Comparison of ENCODE assay signal across 17 cellular contexts in the genomic region with DNA sequence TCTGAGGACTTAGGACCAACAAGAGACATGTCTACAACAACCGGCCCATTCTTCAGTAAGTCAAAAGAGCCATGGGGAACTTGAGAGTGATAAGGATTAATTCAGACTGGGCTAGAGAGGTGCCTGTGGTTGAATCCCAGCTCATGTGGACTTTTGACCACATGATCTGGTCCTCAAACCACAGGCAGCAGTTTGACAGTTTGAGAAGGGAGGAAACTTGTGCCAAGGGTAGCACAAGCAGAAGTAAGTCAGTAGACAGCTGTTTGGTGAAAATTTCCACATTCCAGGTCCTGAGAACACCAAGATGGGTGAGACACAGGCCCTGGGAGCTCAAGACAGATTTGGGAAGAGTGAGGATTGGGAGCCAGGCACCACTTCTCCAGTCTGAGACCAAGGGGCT. TPM values are rescaled to one million over a fixed set of nuclear protein-coding genes. Genes with fewer than 3 reads are reported as not detected.
A peak's percentile ranks its signal among the peaks of the same experiment; 100 is the strongest.
DNase-seq lines count a peak whose midpoint lies in the region; ATAC-seq lines count a peak whose summit lies in the region.
"Had no signal": no experiment of that assay in that cellular context is flagged by ENCODE, and none has a peak within 500 bp of the region (broad histone marks: within the 10 kb centered on the region; RNA-seq: fewer than 3 reads in every experiment).

No MANE protein-coding gene starts in this region.

- peak overlapping the region; percentile 85 for H3K4me2 ChIP-seq in BLaER1

- DNase-seq in KBM-7 (peak; percentile 69), SKM-1 (lab: John Stamatoyannopoulos, UW; ENCODE audit: unreplicated experiment) (peak; percentile 98), left lobe of liver (ENCODE audit: low spot score) (peak; percentile 41)
- no peak for DNase-seq in activated CD4-positive, alpha-beta T cell treated with anti-CD3 and anti-CD28 coated beads, Interleukin-2, amount 10 ng/mL, durations not matched to agents 24 days and 14 days
- DNase-seq in activated naive CD4-positive, alpha-beta T cell treated with anti-CD3 and anti-CD28 coated beads, Interleukin-2, amount 50 U/mL, for 16 hours = no peak
- DNase-seq: activated CD8-positive, alpha-beta memory T cell treated with anti-CD3 and anti-CD28 coated beads for 24 hours; activated gamma-delta T cell treated with Interleukin-2 at 50 U/mL for 16 hours; brain microvascular endothelial cell; effector memory CD4-positive, alpha-beta T cell; NCI-H1694; NCI-H526 treated with DMSO at 0.1 percent for 48 hours had no signal

- peak; percentile 39 for ATAC-seq in left lobe of liver
- ATAC-seq in HG03469 (IDR thresholded peaks at IDR 0.05; ENCODE audit: unreplicated experiment) = no peak
- no peak for ATAC-seq in GM18517 (IDR thresholded peaks at IDR 0.05; ENCODE audit: unreplicated experiment)
- ATAC-seq: HCT116 had no signal

- H3K27me3 Mint-ChIP-seq in activated CD4-positive, alpha-beta T cell treated with anti-CD3 and anti-CD28 coated beads, Interleukin-2, amount 10 ng/mL, durations not matched to agents 24 days and 14 days = peaks cover 4% of the 10 kb centered on the region

- 0 out of 2 replicates have a peak, but pooled peaks cover 5% of the 10 kb centered on the region for H3K36me3 ChIP-seq in BLaER1
- H3K36me3 ChIP-seq: brain microvascular endothelial cell had no signal

- peak overlapping the region; percentile 76 for H3K27ac ChIP-seq in BLaER1
- H3K27ac ChIP-seq: brain microvascular endothelial cell had no signal

- peaks cover 1% of the 10 kb centered on the region for H3K36me3 Mint-ChIP-seq in activated CD4-positive, alpha-beta T cell treated with anti-CD3 and anti-CD28 coated beads, Interleukin-2, amount 10 ng/mL, durations not matched to agents 24 days and 14 days (ENCODE audit: low read depth)

- no peak overlapping the region for H3K27ac Mint-ChIP-seq in activated CD4-positive, alpha-beta T cell treated with anti-CD3 and anti-CD28 coated beads, Interleukin-2, amount 10 ng/mL, durations not matched to agents 24 days and 14 days

- peak overlapping the region; percentile 48; the same call in 1 of the 2 replicates for H3K9ac ChIP-seq in BLaER1

- no peaks in the 10 kb centered on the region for H4K20me1 ChIP-seq in BLaER1

- H3K9me3 ChIP-seq in BLaER1 = peaks cover 19% of the 10 kb centered on the region

- no peaks in the 10 kb centered on the region for H3K9me3 Mint-ChIP-seq in activated CD4-positive, alpha-beta T cell treated with anti-CD3 and anti-CD28 coated beads, Interleukin-2, amount 10 ng/mL, durations not matched to agents 24 days and 14 days

- H3K4me3 ChIP-seq in BLaER1 = peak overlapping the region; percentile 4; the same call in 1 of the 2 replicates

- in situ Hi-C loops in KBM-7 (cut with MboI; ENCODE audit: low pct_unique_long_range_greater_than_20kb, low sequenced_read_pairs) = no loop called here

- H3K27me3 ChIP-seq in BLaER1 = no peaks in the 10 kb centered on the region
- H3K27me3 ChIP-seq: brain microvascular endothelial cell had no signal

- peaks cover 72% of the 10 kb centered on the region for H3K4me1 ChIP-seq in BLaER1

- peaks cover 11% of the 10 kb centered on the region for H3K4me1 Mint-ChIP-seq in activated CD4-positive, alpha-beta T cell treated with anti-CD3 and anti-CD28 coated beads, Interleukin-2, amount 10 ng/mL, durations not matched to agents 24 days and 14 days

- H3K4me3 Mint-ChIP-seq in activated CD4-positive, alpha-beta T cell treated with anti-CD3 and anti-CD28 coated beads, Interleukin-2, amount 10 ng/mL, durations not matched to agents 24 days and 14 days = no peak overlapping the region

- intact Hi-C loops in activated CD4-positive, alpha-beta T cell treated with anti-CD3 and anti-CD28 coated beads, Interleukin-2, amount 10 ng/mL, durations not matched to agents 24 days and 14 days (cut with micrococcal nuclease) = loop anchor here (2.0 kb wide), 1 partner anchor 183 kb away; no protein-coding TSS in a partner anchor

RNA-seq across cellular contexts. Expression of a gene that starts 19.8 kb away (rescaled TPM):
- total RNA-seq in left lobe of liver = 15.3 TPM
- total RNA-seq in activated CD4-positive, alpha-beta T cell treated with anti-CD3 and anti-CD28 coated beads, Interleukin-2, amount 10 ng/mL, durations not matched to agents 24 days and 14 days = 27.5 and 28.2 TPM in 2 replicates

RNA-seq across cellular contexts. Expression of a gene that starts 32.1 kb away (rescaled TPM):
- 19.6 TPM for total RNA-seq in left lobe of liver
- 44.0 and 48.8 TPM in 2 replicates for total RNA-seq in activated CD4-positive, alpha-beta T cell treated with anti-CD3 and anti-CD28 coated beads, Interleukin-2, amount 10 ng/mL, durations not matched to agents 24 days and 14 days

RNA-seq across cellular contexts. Expression of a gene that starts 50.3 kb away (rescaled TPM):
- total RNA-seq in left lobe of liver = not detected
- not detected in 2 replicates for total RNA-seq in activated CD4-positive, alpha-beta T cell treated with anti-CD3 and anti-CD28 coated beads, Interleukin-2, amount 10 ng/mL, durations not matched to agents 24 days and 14 days
- total RNA-seq: fibroblast of villous mesenchyme, osteoblast had no signal

RNA-seq across cellular contexts. Expression of a gene that starts 53.0 kb away (rescaled TPM):
- 20.2 TPM for total RNA-seq in left lobe of liver
- 94.9 and 100 TPM in 2 replicates for total RNA-seq in activated CD4-positive, alpha-beta T cell treated with anti-CD3 and anti-CD28 coated beads, Interleukin-2, amount 10 ng/mL, durations not matched to agents 24 days and 14 days

Comparison
In these comparisons a context has a peak if more than half of its experiments do, and no peak if none do; other contexts are left out.
1. DNase-seq: peak in KBM-7 (single experiment), SKM-1 (single experiment) and left lobe of liver (single experiment); none in activated CD4-positive, alpha-beta T cell treated with anti-CD3 and anti-CD28 coated beads, Interleukin-2, amount 10 ng/mL, durations not matched to agents 24 days and 14 days (single experiment) and activated naive CD4-positive, alpha-beta T cell treated with anti-CD3 and anti-CD28 coated beads, Interleukin-2, amount 50 U/mL, for 16 hours (single experiment).